Comparison of ENCODE assay signal across 34 cellular contexts in the genomic region with DNA sequence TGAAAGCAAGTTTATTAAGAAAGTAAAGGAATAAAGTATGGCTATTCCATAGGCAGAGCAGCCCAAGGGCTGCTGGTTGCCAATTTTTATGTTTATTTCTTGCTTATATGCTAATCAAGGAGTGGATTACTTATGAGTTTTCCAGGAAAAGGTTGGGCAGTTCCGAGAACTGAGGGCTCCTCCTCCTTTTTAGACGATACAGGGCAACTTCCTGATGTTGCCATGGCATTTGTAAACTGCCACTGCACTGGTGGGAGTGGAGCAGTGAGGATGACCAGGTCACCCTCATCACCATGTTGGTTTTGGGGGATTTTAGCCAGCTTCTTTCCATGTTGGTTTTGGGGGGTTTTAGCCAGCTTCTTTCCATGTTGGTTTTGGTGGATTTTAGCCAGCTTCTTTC. TPM values are rescaled to one million over a fixed set of nuclear protein-coding genes. Genes with fewer than 3 reads are reported as not detected.
DNase-seq lines count a peak whose midpoint lies in the region; ATAC-seq lines count a peak whose summit lies in the region.
"Had no signal": no experiment of that assay in that cellular context is flagged by ENCODE, and none has a peak within 500 bp of the region (broad histone marks: within the 10 kb centered on the region; RNA-seq: fewer than 3 reads in every experiment).

No MANE protein-coding gene starts in this region.

- no peaks in the 10 kb centered on the region for H3K27me3 Mint-ChIP-seq in activated naive CD8-positive, alpha-beta T cell treated with anti-CD3 and anti-CD28 coated beads for 36 hours
- no peaks in the 10 kb centered on the region for H3K27me3 Mint-ChIP-seq in activated naive CD8-positive, alpha-beta T cell treated with anti-CD3 and anti-CD28 coated beads, Interleukin-2, amount 50 U/mL, for 24 hours
- no peaks in the 10 kb centered on the region for H3K27me3 Mint-ChIP-seq in activated CD8-positive, alpha-beta T cell treated with anti-CD3 and anti-CD28 coated beads, Interleukin-2, amount 10 ng/mL, durations not matched to agents 7 days and 5 days (ENCODE audit: low read depth)
- H3K27me3 Mint-ChIP-seq: activated naive CD8-positive, alpha-beta T cell; type B pancreatic cell had no signal

- no peak for ATAC-seq in activated naive CD8-positive, alpha-beta T cell treated with anti-CD3 and anti-CD28 coated beads, Interleukin-2, amount 50 U/mL, for 24 hours
- ATAC-seq in activated CD8-positive, alpha-beta T cell treated with anti-CD3 and anti-CD28 coated beads, Interleukin-2, amount 10 ng/mL, durations not matched to agents 7 days and 5 days: no peak
- ATAC-seq: heart right ventricle, HepG2, lower lobe of right lung had no signal

- no peak overlapping the region for H3K4me3 Mint-ChIP-seq in activated naive CD8-positive, alpha-beta T cell treated with anti-CD3 and anti-CD28 coated beads for 36 hours
- no peak overlapping the region for H3K4me3 Mint-ChIP-seq in activated naive CD8-positive, alpha-beta T cell treated with anti-CD3 and anti-CD28 coated beads, Interleukin-2, amount 50 U/mL, for 24 hours
- H3K4me3 Mint-ChIP-seq in activated CD8-positive, alpha-beta T cell treated with anti-CD3 and anti-CD28 coated beads, Interleukin-2, amount 10 ng/mL, durations not matched to agents 7 days and 5 days: no peak overlapping the region
- H3K4me3 Mint-ChIP-seq: activated naive CD8-positive, alpha-beta T cell; nephron progenitor cell; type B pancreatic cell had no signal

- H3K36me3 Mint-ChIP-seq in activated naive CD8-positive, alpha-beta T cell treated with anti-CD3 and anti-CD28 coated beads for 36 hours: peaks cover 37% of the 10 kb centered on the region
- H3K36me3 Mint-ChIP-seq in activated naive CD8-positive, alpha-beta T cell treated with anti-CD3 and anti-CD28 coated beads, Interleukin-2, amount 50 U/mL, for 24 hours (ENCODE audit: low read depth): peaks cover 26% of the 10 kb centered on the region
- peaks cover 34% of the 10 kb centered on the region for H3K36me3 Mint-ChIP-seq in activated CD8-positive, alpha-beta T cell treated with anti-CD3 and anti-CD28 coated beads, Interleukin-2, amount 10 ng/mL, durations not matched to agents 7 days and 5 days (ENCODE audit: low read depth)

- peak; percentile 5 for DNase-seq in activated naive CD8-positive, alpha-beta T cell treated with anti-CD3 and anti-CD28 coated beads for 36 hours
- no peak for DNase-seq in activated naive CD8-positive, alpha-beta T cell treated with anti-CD3 and anti-CD28 coated beads, Interleukin-2, amount 50 U/mL, for 24 hours
- DNase-seq in OCI-M1 (lab: John Stamatoyannopoulos, UW): peak; percentile 92
- DNase-seq in activated CD8-positive, alpha-beta T cell treated with anti-CD3 and anti-CD28 coated beads, Interleukin-2, amount 10 ng/mL, durations not matched to agents 7 days and 5 days: peak; percentile 44
- DNase-seq in renal cortical epithelial cell (ENCODE audit: low read depth): peak; percentile 3
- DNase-seq in NCI-H345 treated with DMSO at 0.1 percent for 48 hours (lab: John Stamatoyannopoulos, UW; ENCODE audit: unreplicated experiment): no peak
- DNase-seq in NCI-H1092 (lab: John Stamatoyannopoulos, UW): no peak
- DNase-seq in HuH-7.5 (ENCODE audit: low spot score): no peak
- DNase-seq: ACHN, BE2C, colonic mucosa, COR-L47, DMS79, foreskin melanocyte, heart right ventricle, kidney glomerular epithelial cell, lower lobe of right lung, NCI-H1092 treated with DMSO at 0.1 percent for 48 hours, NCI-H2029, NCI-H69, nephron progenitor cell, Peyer's patch, SHP77 treated with DMSO at 0.1 percent for 48 hours, T1000 had no signal

- POLR2A ChIA-PET in activated CD8-positive, alpha-beta T cell treated with anti-CD3 and anti-CD28 coated beads, Interleukin-2, amount 10 ng/mL, durations not matched to agents 7 days and 5 days (lab: Charles Lee): no interaction called here

- H3K9me3 Mint-ChIP-seq in activated naive CD8-positive, alpha-beta T cell treated with anti-CD3 and anti-CD28 coated beads for 36 hours: peaks cover 3% of the 10 kb centered on the region
- no peaks in the 10 kb centered on the region for H3K9me3 Mint-ChIP-seq in activated naive CD8-positive, alpha-beta T cell treated with anti-CD3 and anti-CD28 coated beads, Interleukin-2, amount 50 U/mL, for 24 hours
- H3K9me3 Mint-ChIP-seq in activated CD8-positive, alpha-beta T cell treated with anti-CD3 and anti-CD28 coated beads, Interleukin-2, amount 10 ng/mL, durations not matched to agents 7 days and 5 days (ENCODE audit: insufficient read depth): no peaks in the 10 kb centered on the region

- H3K27ac Mint-ChIP-seq in activated naive CD8-positive, alpha-beta T cell treated with anti-CD3 and anti-CD28 coated beads for 36 hours: no peak overlapping the region
- no peak overlapping the region for H3K27ac Mint-ChIP-seq in activated naive CD8-positive, alpha-beta T cell treated with anti-CD3 and anti-CD28 coated beads, Interleukin-2, amount 50 U/mL, for 24 hours
- H3K27ac Mint-ChIP-seq in activated CD8-positive, alpha-beta T cell treated with anti-CD3 and anti-CD28 coated beads, Interleukin-2, amount 10 ng/mL, durations not matched to agents 7 days and 5 days: no peak overlapping the region
- H3K27ac Mint-ChIP-seq: activated naive CD8-positive, alpha-beta T cell; activated T-helper 2 cell treated with anti-CD3 and anti-CD28 coated beads, Interferon-gamma antibody, Interleukin-2, Interleukin-4, amounts not matched to agents 10 μg/mL and 5 μg/mL and 100 μg/mL, durations not matched to agents 14 hours and 24 hours and 36 hours; type B pancreatic cell had no signal

- H3K4me1 Mint-ChIP-seq in activated naive CD8-positive, alpha-beta T cell treated with anti-CD3 and anti-CD28 coated beads for 36 hours: peaks cover 4% of the 10 kb centered on the region
- peaks cover 2% of the 10 kb centered on the region for H3K4me1 Mint-ChIP-seq in activated naive CD8-positive, alpha-beta T cell treated with anti-CD3 and anti-CD28 coated beads, Interleukin-2, amount 50 U/mL, for 24 hours
- H3K4me1 Mint-ChIP-seq in activated CD8-positive, alpha-beta T cell treated with anti-CD3 and anti-CD28 coated beads, Interleukin-2, amount 10 ng/mL, durations not matched to agents 7 days and 5 days (ENCODE audit: low read depth): peaks cover 7% of the 10 kb centered on the region
- H3K4me1 Mint-ChIP-seq: nephron progenitor cell had no signal

- CTCF ChIA-PET in activated CD8-positive, alpha-beta T cell treated with anti-CD3 and anti-CD28 coated beads, Interleukin-2, amount 10 ng/mL, durations not matched to agents 7 days and 5 days (lab: Charles Lee): no interaction called here

RNA-seq across cellular contexts. Expression of a gene that starts 40.3 kb away (rescaled TPM):
- not detected for total RNA-seq in activated naive CD8-positive, alpha-beta T cell treated with anti-CD3 and anti-CD28 coated beads for 36 hours
- total RNA-seq in activated CD8-positive, alpha-beta T cell treated with anti-CD3 and anti-CD28 coated beads, Interleukin-2, amount 10 ng/mL, durations not matched to agents 7 days and 5 days: not detected
- total RNA-seq in renal cortical epithelial cell: not detected in 2 replicates
- total RNA-seq: activated T-helper 2 cell treated with anti-CD3 and anti-CD28 coated beads, Interferon-gamma antibody, Interleukin-2, Interleukin-4, amounts not matched to agents 10 μg/mL and 5 μg/mL and 100 μg/mL, durations not matched to agents 14 hours and 24 hours and 36 hours; ascending aorta; cardiac muscle cell; esophagus muscularis mucosa; HepG2; mucosa of gallbladder; osteocyte; Peyer's patch; skeletal muscle tissue had no signal

RNA-seq across cellular contexts. Expression of a gene that starts 53.8 kb away (rescaled TPM):
- total RNA-seq in activated naive CD8-positive, alpha-beta T cell treated with anti-CD3 and anti-CD28 coated beads for 36 hours: 10 to 100 TPM; 52.7 to 57.5 TPM
- 10 to 100 TPM; 43.5 to 45.1 TPM for total RNA-seq in activated CD8-positive, alpha-beta T cell treated with anti-CD3 and anti-CD28 coated beads, Interleukin-2, amount 10 ng/mL, durations not matched to agents 7 days and 5 days
- 13.9 and 31.6 TPM in 2 replicates for total RNA-seq in renal cortical epithelial cell

Comparison
In these comparisons a context has a peak if more than half of its experiments do, and no peak if none do; other contexts are left out.
1. DNase-seq: peak in activated naive CD8-positive, alpha-beta T cell treated with anti-CD3 and anti-CD28 coated beads for 36 hours (single experiment), OCI-M1 (single experiment), activated CD8-positive, alpha-beta T cell treated with anti-CD3 and anti-CD28 coated beads, Interleukin-2, amount 10 ng/mL, durations not matched to agents 7 days and 5 days (single experiment) and renal cortical epithelial cell (single experiment); none in activated naive CD8-positive, alpha-beta T cell treated with anti-CD3 and anti-CD28 coated beads, Interleukin-2, amount 50 U/mL, for 24 hours (single experiment), NCI-H345 treated with DMSO at 0.1 percent for 48 hours (single experiment), NCI-H1092 (single experiment) and HuH-7.5 (single experiment).